In the genomic region with DNA sequence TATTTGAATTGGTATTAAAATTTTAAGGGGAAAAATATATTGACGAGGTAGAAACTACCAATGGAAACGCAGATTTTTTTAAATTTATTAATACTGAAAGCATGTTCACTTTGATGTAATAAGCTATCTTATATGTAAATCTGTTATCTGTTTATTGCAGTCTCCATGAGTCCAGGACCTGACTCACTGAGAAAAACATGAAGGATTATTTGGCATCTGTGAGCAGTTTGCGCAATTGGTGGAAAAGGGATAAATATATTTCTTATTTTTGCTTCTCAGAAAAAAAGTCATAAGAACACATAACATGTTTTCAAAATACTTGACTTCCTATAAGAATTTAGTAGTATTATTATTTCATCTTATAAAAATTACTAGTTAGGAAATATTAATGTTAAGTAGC, we compare ENCODE assay signal across 29 cellular contexts.
A peak's percentile ranks its signal among the peaks of the same experiment; 100 is the strongest.
DNase-seq lines count a peak whose midpoint lies in the region; ATAC-seq, FAIRE-seq and TF ChIP-seq lines count a peak whose summit lies in the region.
"Had no signal": no experiment of that assay in that cellular context is flagged by ENCODE, and none has a peak within 500 bp of the region (broad histone marks: within the 10 kb centered on the region; RNA-seq: fewer than 3 reads in every experiment).

No MANE protein-coding gene starts in this region.

- H3K27me3 ChIP-seq in K562 (ENCODE audit: control insufficient read depth in 2 of 2, insufficient read depth in 2 of 2, low read length in 2 of 2) (no peaks in the 10 kb centered on the region), dorsolateral prefrontal cortex (peaks cover 0 to 4% (median 0%) of the 10 kb centered on the region in 45 donors)
- H3K27me3 ChIP-seq: BE2C; BLaER1; BLaER1 treated with 17β-estradiol and CSF1 and Interleukin-3, amounts not matched to agents 10 nM and 100 nM had no signal

- no peak overlapping the region for H2AFZ ChIP-seq in K562 (ENCODE audit: low read depth, low read length)

- no peak overlapping the region for H3K9ac ChIP-seq in K562 (ENCODE audit: insufficient read depth in 1 of 2, low read depth in 2 of 2, low read length in 2 of 2)
- H3K9ac ChIP-seq: BLaER1; BLaER1 treated with 17β-estradiol and CSF1 and Interleukin-3, amounts not matched to agents 10 nM and 100 nM had no signal

- no peak for TF ChIP-seq RAD21 in K562 (CRISPR knock-in tag; conservative IDR thresholded peaks at IDR 0.05 in 1 of 2, IDR thresholded peaks at IDR 0.05 in 1 of 2)

- TF ChIP-seq POLR2A in K562 (conservative IDR thresholded peaks at IDR 0.05), result no peak

- no peak for DNase-seq in K562 (ENCODE audit: extremely low read depth in 1 of 4, low spot score in 3 of 4)
- DNase-seq in dorsolateral prefrontal cortex, result no peak
- DNase-seq: 8988T; ACHN; AML-193; BE2C; C1 segment of cervical spinal cord; Caco-2; Calu3; CD4-positive, alpha-beta memory T cell; CD4-positive, alpha-beta T cell; CD4-positive, CD25-positive, alpha-beta regulatory T cell; CD8-positive, alpha-beta memory T cell; CD8-positive, alpha-beta T cell; COR-L47; DMS 273 treated with DMSO at 0.1 percent for 48 hours; DMS153; DMS53; DMS79; DMS79 treated with DMSO at 0.1 percent for 48 hours; DND-41; EL had no signal

- H3K9me1 ChIP-seq in K562 (ENCODE audit: control insufficient read depth, insufficient read depth, low read length), result no peaks in the 10 kb centered on the region

- POLR2A ChIA-PET in K562 (lab: Yijun Ruan, JAX), result interaction anchor here (1.0 to 1.2 kb wide), 2 partner anchors 16 to 23 kb away, joined by 3 read pairs; no protein-coding TSS in a partner anchor

- ATAC-seq in K562, result no peak
- ATAC-seq: A549; CD8-positive, alpha-beta T cell had no signal

- WGBS in K562 (ENCODE audit: insufficient coverage, low coverage, missing lambda C conversion rate), result 48% methylated on average over 3 of the region's 3 CpGs

- H3K79me2 ChIP-seq in K562 (ENCODE audit: control insufficient read depth, insufficient read depth, low read length), result no peaks in the 10 kb centered on the region

- no peaks in the 10 kb centered on the region for H3K9me3 ChIP-seq in K562 (replicated peaks; ENCODE audit: control insufficient read depth, insufficient read depth, low read depth, low read length)
- H3K9me3 ChIP-seq: A549, BE2C, Caco-2 had no signal

- H3K36me3 ChIP-seq in K562 (ENCODE audit: control insufficient read depth, insufficient read depth, low read length), result no peaks in the 10 kb centered on the region
- H3K36me3 ChIP-seq: BE2C; BLaER1; BLaER1 treated with 17β-estradiol and CSF1 and Interleukin-3, amounts not matched to agents 10 nM and 100 nM had no signal

- CTCF ChIA-PET in K562 (lab: Yijun Ruan, JAX; ENCODE audit: low intra/inter-chr PET ratio), result interaction anchor here (0.6 kb wide), 1 partner anchor 13 kb away, joined by 5 read pairs; no protein-coding TSS in a partner anchor

- in situ Hi-C loops in K562 (cut with MboI), result no loop called here

- no peak for FAIRE-seq in K562 (lab: Jason Lieb, UNC)
- FAIRE-seq: A204.1, A549, D721Med had no signal

- TF ChIP-seq EP300 in K562 (IDR thresholded peaks at IDR 0.05; ENCODE audit: low read length), result no peak

- BruUV-seq in K562 (replicated peaks; lab: Mats Ljungman, UMichigan), result no TSS peak

- no peaks in the 10 kb centered on the region for H4K20me1 ChIP-seq in K562 (replicated peaks; ENCODE audit: control insufficient read depth, insufficient read depth, low read length)
- H4K20me1 ChIP-seq: BLaER1; BLaER1 treated with 17β-estradiol and CSF1 and Interleukin-3, amounts not matched to agents 10 nM and 100 nM had no signal

- H3K27ac ChIP-seq in K562 (ENCODE audit: extremely low read depth, low read depth, low read length) (no peak overlapping the region), dorsolateral prefrontal cortex (no peak overlapping the region)
- H3K27ac ChIP-seq: 22Rv1; A549; BLaER1; BLaER1 treated with 17β-estradiol and CSF1 and Interleukin-3, amounts not matched to agents 10 nM and 100 nM; C4-2B had no signal

- H3K4me2 ChIP-seq in K562 (ENCODE audit: insufficient read depth, low read length), result no peak overlapping the region
- H3K4me2 ChIP-seq: A549; BLaER1; BLaER1 treated with 17β-estradiol and CSF1 and Interleukin-3, amounts not matched to agents 10 nM and 100 nM had no signal

- intact Hi-C loops in K562 (cut with micrococcal nuclease), result no loop called here
- intact Hi-C loops in dorsolateral prefrontal cortex (cut with DNase I), result no loop called here

- peaks cover 0 to 9% of the 10 kb centered on the region in 2 experiments; a peak in 3 of 5 replicates for H3K4me1 ChIP-seq in K562 (replicated peaks in 1 of 2; ENCODE audit: control insufficient read depth in 2 of 2, insufficient read depth in 2 of 2, low read length in 2 of 2)
- H3K4me1 ChIP-seq: A549, BE2C, Caco-2 had no signal

- TF ChIP-seq CTCF in K562 (IDR thresholded peaks at IDR 0.05 in 2 of 3, conservative IDR thresholded peaks at IDR 0.05 in 1 of 3; ENCODE audit: insufficient read depth in 2 of 3, low read depth in 1 of 3, low read length in 3 of 3) (no peak), dorsolateral prefrontal cortex (IDR thresholded peaks at IDR 0.05 in 54 of 56, conservative IDR thresholded peaks at IDR 0.05 in 2 of 56; ENCODE audit: low read depth in 1 of 56, partially characterized antibody in 56 of 56) (no peak)

- H3K4me3 ChIP-seq in K562 (no peak overlapping the region), dorsolateral prefrontal cortex (no peak overlapping the region)
- H3K4me3 ChIP-seq: A549; BLaER1; BLaER1 treated with 17β-estradiol and CSF1 and Interleukin-3, amounts not matched to agents 10 nM and 100 nM had no signal

TF ChIP-seq in K562, 482 proteins besides CTCF, POLR2A, EP300 and RAD21:
- TF ChIP-seq CEBPB (tag; IDR thresholded peaks at IDR 0.05), result peak; percentile 40; the same call in 1 of the 2 replicates
- TF ChIP-seq FOSL1 (tag; conservative IDR thresholded peaks at IDR 0.05), result peak; percentile 65; the same call in 1 of the 2 replicates
- TF ChIP-seq TEAD4 (IDR thresholded peaks at IDR 0.05; ENCODE audit: low read length), result peak; percentile 36; the same call in 1 of the 2 replicates
- TF ChIP-seq TEAD4 (CRISPR knock-in tag; IDR thresholded peaks at IDR 0.05; ENCODE audit: borderline replicate concordance), result no peak
- 0 out of 2 replicates have a peak, but pooled peaks have one; percentile 1 for TF ChIP-seq RFX1 (IDR thresholded peaks at IDR 0.05)
- TF ChIP-seq RBM39 (optimal IDR thresholded peaks at IDR 0.05; ENCODE audit: low read depth, low read length), result no peak
- 0 out of 2 replicates have a peak, but pooled peaks have one; percentile 19 for TF ChIP-seq POLR2H (tag; IDR thresholded peaks at IDR 0.05; ENCODE audit: low read depth)
- no peak for TF ChIP-seq ELF4 (CRISPR knock-in tag; IDR thresholded peaks at IDR 0.05)
- TF ChIP-seq, protein P1, sequence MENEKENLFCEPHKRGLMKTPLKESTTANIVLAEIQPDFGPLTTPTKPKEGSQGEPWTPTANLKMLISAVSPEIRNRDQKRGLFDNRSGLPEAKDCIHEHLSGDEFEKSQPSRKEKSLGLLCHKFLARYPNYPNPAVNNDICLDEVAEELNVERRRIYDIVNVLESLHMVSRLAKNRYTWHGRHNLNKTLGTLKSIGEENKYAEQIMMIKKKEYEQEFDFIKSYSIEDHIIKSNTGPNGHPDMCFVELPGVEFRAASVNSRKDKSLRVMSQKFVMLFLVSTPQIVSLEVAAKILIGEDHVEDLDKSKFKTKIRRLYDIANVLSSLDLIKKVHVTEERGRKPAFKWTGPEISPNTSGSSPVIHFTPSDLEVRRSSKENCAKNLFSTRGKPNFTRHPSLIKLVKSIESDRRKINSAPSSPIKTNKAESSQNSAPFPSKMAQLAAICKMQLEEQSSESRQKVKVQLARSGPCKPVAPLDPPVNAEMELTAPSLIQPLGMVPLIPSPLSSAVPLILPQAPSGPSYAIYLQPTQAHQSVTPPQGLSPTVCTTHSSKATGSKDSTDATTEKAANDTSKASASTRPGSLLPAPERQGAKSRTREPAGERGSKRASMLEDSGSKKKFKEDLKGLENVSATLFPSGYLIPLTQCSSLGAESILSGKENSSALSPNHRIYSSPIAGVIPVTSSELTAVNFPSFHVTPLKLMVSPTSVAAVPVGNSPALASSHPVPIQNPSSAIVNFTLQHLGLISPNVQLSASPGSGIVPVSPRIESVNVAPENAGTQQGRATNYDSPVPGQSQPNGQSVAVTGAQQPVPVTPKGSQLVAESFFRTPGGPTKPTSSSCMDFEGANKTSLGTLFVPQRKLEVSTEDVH (IDR thresholded peaks at IDR 0.05; ENCODE audit: low read depth, partially characterized antibody), result no peak
- no peak for TF ChIP-seq CEBPG (CRISPR knock-in tag; IDR thresholded peaks at IDR 0.05)
- TF ChIP-seq CEBPG (tag; conservative IDR thresholded peaks at IDR 0.05 in 1 of 2, IDR thresholded peaks at IDR 0.05 in 1 of 2), result peak; percentile 69 to 77; a peak in 3 of 4 replicates
